Comparison of ENCODE assay signal across 1 cellular context in the genomic region with DNA sequence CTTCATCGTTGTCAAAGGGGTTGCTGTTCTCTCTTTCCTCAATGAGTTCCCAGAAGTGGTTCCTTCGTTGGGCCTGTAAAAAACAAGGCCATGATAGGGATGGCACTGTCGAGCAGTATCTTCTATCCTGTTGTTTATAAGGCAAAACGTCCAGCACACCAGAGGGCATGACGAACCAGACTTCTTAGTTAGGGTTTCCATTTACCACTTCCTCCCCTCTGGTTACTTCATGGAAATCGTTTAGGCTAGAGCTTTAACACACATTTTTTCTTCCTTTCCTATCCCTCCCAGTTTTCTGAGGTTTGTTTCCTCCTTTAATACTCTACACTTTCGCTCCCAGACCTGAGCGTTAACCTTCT.
TF ChIP-seq lines count a peak whose summit lies in the region.

No MANE protein-coding gene starts in this region.

TF ChIP-seq in H1, 55 proteins besides CTCF, POLR2A, EP300 and RAD21:
- TF ChIP-seq SP4 (IDR thresholded peaks at IDR 0.05; ENCODE audit: low read length) (no peak), ATF3 (IDR thresholded peaks at IDR 0.05; ENCODE audit: insufficient read depth, low read depth, low read length) (no peak), SP2 (IDR thresholded peaks at IDR 0.05; ENCODE audit: low read length) (no peak), TEAD4 (IDR thresholded peaks at IDR 0.05; ENCODE audit: low read depth, low read length) (no peak), CTBP2 (IDR thresholded peaks at IDR 0.05; ENCODE audit: borderline replicate concordance, insufficient read depth, insufficient read length, low read length) (no peak), SIX5 (IDR thresholded peaks at IDR 0.05; ENCODE audit: low read depth, low read length) (no peak), ATF2 (IDR thresholded peaks at IDR 0.05; ENCODE audit: low read length) (no peak), E2F6 (IDR thresholded peaks at IDR 0.05) (no peak), KDM4A (IDR thresholded peaks at IDR 0.05; ENCODE audit: low read depth, low read length, severe bottlenecking) (no peak), TCF12 (IDR thresholded peaks at IDR 0.05; ENCODE audit: low read depth, low read length) (no peak)
